ENCODE assay signal across 17 cellular contexts in genomic region chr3:132817646-132818177, GRCh38.
"Had no signal": no experiment of that assay in that cellular context is flagged by ENCODE, and none has a peak within 500 bp of the region (broad histone marks: within the 10 kb centered on the region; RNA-seq: fewer than 3 reads in every experiment).

No MANE protein-coding gene starts in this region.

- DNase-seq: Karpas-422, KG1, MM.1S, NCI-H1092 treated with DMSO at 0.1 percent for 48 hours, NCI-H1436, NCI-H187, NCI-H2029, NCI-H2081 treated with DMSO at 0.1 percent for 48 hours, NCI-H2171, NCI-H226, NCI-H446, NCI-H510A, NCI-H524 treated with DMSO at 0.1 percent for 48 hours, NCI-H69, PC-3, SHP77, SK-N-SH had no signal
